In genomic region chr14:87990687-87991086, GRCh38 we compare ENCODE assay signal across 22 cellular contexts. TPM values are rescaled to one million over a fixed set of nuclear protein-coding genes. Genes with fewer than 3 reads are reported as not detected.
DNase-seq lines count a peak whose midpoint lies in the region; ATAC-seq and TF ChIP-seq lines count a peak whose summit lies in the region.
"Had no signal": no experiment of that assay in that cellular context is flagged by ENCODE, and none has a peak within 500 bp of the region (broad histone marks: within the 10 kb centered on the region; RNA-seq: fewer than 3 reads in every experiment).

No MANE protein-coding gene starts in this region.

- peak overlapping the region; percentile 7 for H3K4me3 Mint-ChIP-seq in activated naive CD8-positive, alpha-beta T cell
- no peak overlapping the region for H3K4me3 Mint-ChIP-seq in activated naive CD8-positive, alpha-beta T cell treated with anti-CD3 and anti-CD28 coated beads, Interleukin-2, amount 50 U/mL, for 24 hours
- no peak overlapping the region for H3K4me3 Mint-ChIP-seq in stimulated activated naive B cell treated with anti-CD40 and anti-IgM and Interleukin-4, amounts not matched to agents 10 μg/mL and 1 μg/mL and 100 μg/mL, for 72 hours
- H3K4me3 Mint-ChIP-seq: activated CD4-positive, alpha-beta memory T cell treated with anti-CD3 and anti-CD28 coated beads for 36 hours; GM23338 had no signal

- no peak for DNase-seq in activated naive CD8-positive, alpha-beta T cell treated with anti-CD3 and anti-CD28 coated beads, Interleukin-2, amount 50 U/mL, for 24 hours
- DNase-seq in adipocyte (ENCODE audit: low read depth) (peak; percentile 16), mucosa of descending colon (no peak), upper lobe of right lung (no peak), NCI-H748 (lab: John Stamatoyannopoulos, UW; ENCODE audit: unreplicated experiment) (no peak), LoVo (ENCODE audit: low spot score) (no peak)
- no peak for DNase-seq in stimulated activated naive B cell treated with anti-CD40 and anti-IgM and Interleukin-4, amounts not matched to agents 10 μg/mL and 1 μg/mL and 100 μg/mL, for 72 hours
- DNase-seq: ACHN; activated CD4-positive, alpha-beta memory T cell treated with anti-CD3 and anti-CD28 coated beads for 36 hours; amygdala; caudate nucleus; COR-L47; effector memory CD4-positive, alpha-beta T cell; NCI-H2081; NCI-H524 treated with DMSO at 0.1 percent for 48 hours; T-helper 2 cell had no signal

- H3K4me1 ChIP-seq in adipocyte (ENCODE audit: control insufficient read depth, insufficient read depth, low read length) (peaks cover 17% of the 10 kb centered on the region), mucosa of descending colon (ENCODE audit: low read depth) (peaks cover 11% of the 10 kb centered on the region), upper lobe of right lung (peaks cover 13% of the 10 kb centered on the region)

- H3K9me3 Mint-ChIP-seq in activated naive CD8-positive, alpha-beta T cell (ENCODE audit: low read depth), result no peaks in the 10 kb centered on the region
- no peaks in the 10 kb centered on the region for H3K9me3 Mint-ChIP-seq in activated naive CD8-positive, alpha-beta T cell treated with anti-CD3 and anti-CD28 coated beads, Interleukin-2, amount 50 U/mL, for 24 hours
- H3K9me3 Mint-ChIP-seq in stimulated activated naive B cell treated with anti-CD40 and anti-IgM and Interleukin-4, amounts not matched to agents 10 μg/mL and 1 μg/mL and 100 μg/mL, for 72 hours, result no peaks in the 10 kb centered on the region
- H3K9me3 Mint-ChIP-seq: activated CD4-positive, alpha-beta memory T cell treated with anti-CD3 and anti-CD28 coated beads for 36 hours; GM23338; WTC11 had no signal

- H3K4me1 Mint-ChIP-seq in activated naive CD8-positive, alpha-beta T cell (ENCODE audit: low read depth), result peaks cover 57% of the 10 kb centered on the region
- peaks cover 57% of the 10 kb centered on the region for H3K4me1 Mint-ChIP-seq in activated naive CD8-positive, alpha-beta T cell treated with anti-CD3 and anti-CD28 coated beads, Interleukin-2, amount 50 U/mL, for 24 hours
- H3K4me1 Mint-ChIP-seq in stimulated activated naive B cell treated with anti-CD40 and anti-IgM and Interleukin-4, amounts not matched to agents 10 μg/mL and 1 μg/mL and 100 μg/mL, for 72 hours, result peaks cover 29 to 31% of the 10 kb centered on the region in 2 donors

- peak overlapping the region; percentile 55 for H3K27ac Mint-ChIP-seq in activated naive CD8-positive, alpha-beta T cell
- no peak overlapping the region for H3K27ac Mint-ChIP-seq in activated naive CD8-positive, alpha-beta T cell treated with anti-CD3 and anti-CD28 coated beads, Interleukin-2, amount 50 U/mL, for 24 hours
- no peak overlapping the region for H3K27ac Mint-ChIP-seq in stimulated activated naive B cell treated with anti-CD40 and anti-IgM and Interleukin-4, amounts not matched to agents 10 μg/mL and 1 μg/mL and 100 μg/mL, for 72 hours
- H3K27ac Mint-ChIP-seq: activated CD4-positive, alpha-beta memory T cell treated with anti-CD3 and anti-CD28 coated beads for 36 hours; GM23338; WTC11 had no signal

- no peak for TF ChIP-seq CTCF in mucosa of descending colon (IDR thresholded peaks at IDR 0.05)
- no peak for TF ChIP-seq CTCF in upper lobe of right lung (IDR thresholded peaks at IDR 0.05)

- intact Hi-C loops in mucosa of descending colon (cut with DNase I, micrococcal nuclease), result no loop called here
- intact Hi-C loops in upper lobe of right lung (cut with DNase I), result no loop called here

- H3K36me3 ChIP-seq in adipocyte (ENCODE audit: control insufficient read depth, insufficient read depth, low read length, severe bottlenecking) (peaks cover 9% of the 10 kb centered on the region), mucosa of descending colon (ENCODE audit: low read depth) (no peaks in the 10 kb centered on the region), upper lobe of right lung (peaks cover 9% of the 10 kb centered on the region)

- H3K4me3 ChIP-seq in adipocyte (ENCODE audit: low read length) (no peak overlapping the region), mucosa of descending colon (no peak overlapping the region), upper lobe of right lung (peak overlapping the region; percentile 70)
- H3K4me3 ChIP-seq: GM23338, tibial nerve had no signal

- no peaks in the 10 kb centered on the region for H3K27me3 Mint-ChIP-seq in activated naive CD8-positive, alpha-beta T cell
- H3K27me3 Mint-ChIP-seq in activated naive CD8-positive, alpha-beta T cell treated with anti-CD3 and anti-CD28 coated beads, Interleukin-2, amount 50 U/mL, for 24 hours, result no peaks in the 10 kb centered on the region
- H3K27me3 Mint-ChIP-seq in stimulated activated naive B cell treated with anti-CD40 and anti-IgM and Interleukin-4, amounts not matched to agents 10 μg/mL and 1 μg/mL and 100 μg/mL, for 72 hours, result no peaks in the 10 kb centered on the region
- H3K27me3 Mint-ChIP-seq: activated CD4-positive, alpha-beta memory T cell treated with anti-CD3 and anti-CD28 coated beads for 36 hours had no signal

- H3K9me3 ChIP-seq in adipocyte (ENCODE audit: control insufficient read depth, low read length) (no peaks in the 10 kb centered on the region), mucosa of descending colon (no peaks in the 10 kb centered on the region), upper lobe of right lung (no peaks in the 10 kb centered on the region)
- H3K9me3 ChIP-seq: tibial nerve had no signal

- H3K9ac ChIP-seq in adipocyte (ENCODE audit: low read length), result no peak overlapping the region

- no peaks in the 10 kb centered on the region for H3K27me3 ChIP-seq in adipocyte (replicated peaks; ENCODE audit: control insufficient read depth, insufficient read depth, low read length)
- H3K27me3 ChIP-seq in upper lobe of right lung, result no peaks in the 10 kb centered on the region
- H3K27me3 ChIP-seq: tibial nerve had no signal

- H3K27ac ChIP-seq in upper lobe of right lung, result peak overlapping the region; percentile 96

- no peak for ATAC-seq in activated naive CD8-positive, alpha-beta T cell treated with anti-CD3 and anti-CD28 coated beads, Interleukin-2, amount 50 U/mL, for 24 hours
- ATAC-seq in mucosa of descending colon (peak; percentile 16), upper lobe of right lung (no peak)
- no peak for ATAC-seq in stimulated activated naive B cell treated with anti-CD40 and anti-IgM and Interleukin-4, amounts not matched to agents 10 μg/mL and 1 μg/mL and 100 μg/mL, for 72 hours (replicated peaks)
- ATAC-seq: GM23338, WTC11 had no signal

- H3K36me3 Mint-ChIP-seq in activated naive CD8-positive, alpha-beta T cell, result peaks cover 6% of the 10 kb centered on the region
- H3K36me3 Mint-ChIP-seq in activated naive CD8-positive, alpha-beta T cell treated with anti-CD3 and anti-CD28 coated beads, Interleukin-2, amount 50 U/mL, for 24 hours (ENCODE audit: low read depth), result peaks cover 2% of the 10 kb centered on the region
- H3K36me3 Mint-ChIP-seq in stimulated activated naive B cell treated with anti-CD40 and anti-IgM and Interleukin-4, amounts not matched to agents 10 μg/mL and 1 μg/mL and 100 μg/mL, for 72 hours, result peaks cover 0 to 11% of the 10 kb centered on the region in 2 donors
- H3K36me3 Mint-ChIP-seq: activated CD4-positive, alpha-beta memory T cell treated with anti-CD3 and anti-CD28 coated beads for 36 hours; WTC11 had no signal

RNA-seq across cellular contexts. Expression of gene GALC, which starts 2.3 kb away (rescaled TPM):
- total RNA-seq in mucosa of descending colon, result 10 to 100 TPM; 21.2 to 29.8 (median 24.3) TPM
- total RNA-seq in upper lobe of right lung, result 47.4 TPM

RNA-seq across cellular contexts. Expression of gene GPR65, which starts 14.2 kb away (rescaled TPM):
- total RNA-seq in mucosa of descending colon (1 to 10 TPM in 2 of 3 donors, under 1 TPM in 1; 0.41 to 1.6 (median 1.6) TPM), upper lobe of right lung (7.7 TPM)
- total RNA-seq: Daoy, GM23338, mammary epithelial cell, WTC11 had no signal
